ENCODE assay signal across 8 cellular contexts in genomic region chr4:1167244-1167949, GRCh38. TPM values are rescaled to one million over a fixed set of nuclear protein-coding genes. Genes with fewer than 3 reads are reported as not detected.
DNase-seq lines count a peak whose midpoint lies in the region; ATAC-seq and TF ChIP-seq lines count a peak whose summit lies in the region.

No MANE protein-coding gene starts in this region.

- DNase-seq in EL (peak; percentile 89), GM23248 (peak; percentile 93), SHP77 treated with DMSO at 0.1 percent for 48 hours (lab: John Stamatoyannopoulos, UW) (peak; percentile 70), activated gamma-delta T cell treated with Interleukin-2 at 50 U/mL for 16 hours (peak; percentile 85), glomerular endothelial cell (ENCODE audit: extremely low read depth, low read depth, low spot score) (peak; percentile 31), omental fat pad (ENCODE audit: low spot score) (peak; percentile 68), testis (peak; percentile 88)

- H3K4me2 ChIP-seq in GM23248 (ENCODE audit: unreplicated experiment), result peak overlapping the region; percentile 98

- H4K20me1 ChIP-seq in GM23248 (ENCODE audit: insufficient read depth), result no peaks in the 10 kb centered on the region

- H3F3A ChIP-seq in GM23248 (ENCODE audit: insufficient read depth), result no peaks in the 10 kb centered on the region

- in situ Hi-C loops in GM23248 (cut with MboI), result no loop called here

- intact Hi-C loops in testis (cut with DNase I; ENCODE audit: low total_unique reads), result no loop called here

- H3K27ac ChIP-seq in GM23248, result no peak overlapping the region
- H3K27ac ChIP-seq in testis, result peak overlapping the region in 1 of 2 donors; percentile 34

- no peaks in the 10 kb centered on the region for H3K79me2 ChIP-seq in GM23248 (ENCODE audit: insufficient read depth)

- peak overlapping the region; percentile 82 for H3K9ac ChIP-seq in GM23248

- WGBS in GM23248 (ENCODE audit: low coverage in 1 of 2, low lambda C conversion rate in 2 of 2, missing lambda C conversion rate in 2 of 2), 2 experiments, result 6 to 7% methylated on average over 48 to 51 of the region's 51 CpGs
- 8 to 14% methylated on average over 7 to 48 of the region's 51 CpGs for WGBS in testis, 2 donors

- no peaks in the 10 kb centered on the region for H3K36me3 ChIP-seq in GM23248 (ENCODE audit: low read depth)
- H3K36me3 ChIP-seq in testis (ENCODE audit: low read depth, missing control alignments), result no peaks in the 10 kb centered on the region

- peak; percentile 88 for ATAC-seq in omental fat pad (ENCODE audit: low FRiP score)

- H3K9me3 ChIP-seq in GM23248 (ENCODE audit: low read depth), result no peaks in the 10 kb centered on the region
- no peaks in the 10 kb centered on the region for H3K9me3 ChIP-seq in testis

- H2AFZ ChIP-seq in GM23248, result peak overlapping the region; percentile 99

- H3K4me3 ChIP-seq in GM23248 (peak overlapping the region; percentile 87), testis (peak overlapping the region; percentile 49 to 70)

- no peak for TF ChIP-seq POLR2A in testis (IDR thresholded peaks at IDR 0.05)

- TF ChIP-seq CTCF in LNCAP (IDR thresholded peaks at IDR 0.05), result peak; percentile 78
- TF ChIP-seq CTCF in omental fat pad (IDR thresholded peaks at IDR 0.05), result peak in 1 of 3 donors; percentile 60
- TF ChIP-seq CTCF in testis (IDR thresholded peaks at IDR 0.05), result peak; percentile 80 to 94 (median 81)

- no peaks in the 10 kb centered on the region for H3K9me2 ChIP-seq in GM23248 (ENCODE audit: insufficient read depth)

- H3K4me1 ChIP-seq in GM23248 (ENCODE audit: insufficient read depth) (no peaks in the 10 kb centered on the region), testis (peaks cover 9% of the 10 kb centered on the region)

- H3K27me3 ChIP-seq in GM23248 (replicated peaks; ENCODE audit: insufficient read depth), result peaks cover 10% of the 10 kb centered on the region
- no peaks in the 10 kb centered on the region for H3K27me3 ChIP-seq in testis

RNA-seq across cellular contexts. Expression of gene SPON2, which starts 5.0 kb away (rescaled TPM):
- total RNA-seq in GM23248 (2014; rRNA removed; shearing (Covaris generic)), result 3.4 and 6.2 TPM in 2 replicates
- polyA plus RNA-seq in GM23248 (2016; fragmentation: Nextera tagmentation; extraction: Ambion mirVana), result 5.3 and 5.7 TPM in 2 replicates
- total RNA-seq in glomerular endothelial cell, result 4.6 and 5.1 TPM in 2 replicates
- total RNA-seq in omental fat pad, result 10 to 100 TPM; 14.2 to 99.5 (median 30.1) TPM
- total RNA-seq in testis, result 1 to 10 TPM; 5.6 to 7.1 TPM
- 21.4 TPM for polyA plus RNA-seq in testis (ENCODE audit: insufficient read depth, low read depth, low replicate concordance)

RNA-seq across cellular contexts. Expression of gene RNF212, which starts 54.0 kb away (rescaled TPM):
- total RNA-seq in GM23248 (2014; rRNA removed; shearing (Covaris generic)), result 0.51 and 2.5 TPM in 2 replicates
- polyA plus RNA-seq in GM23248 (2016; fragmentation: Nextera tagmentation; extraction: Ambion mirVana) (4.9 and 6.0 TPM in 2 replicates), testis (ENCODE audit: insufficient read depth, low read depth, low replicate concordance) (21.0 TPM)
- total RNA-seq in glomerular endothelial cell (0.29 and 4.9 TPM in 2 replicates), omental fat pad (1 to 10 TPM; 3.4 to 9.3 (median 6.6) TPM), testis (10 to 100 TPM; 33.6 to 40.3 TPM)

Comparison
In these comparisons a context has a peak if more than half of its experiments do, and no peak if none do; other contexts are left out.
1. DNase-seq: peak in every context shown above with its lines; median percentile 93 in GM23248; 89 in EL; 88 in testis; 85 in activated gamma-delta T cell treated with Interleukin-2 at 50 U/mL for 16 hours; 70 in SHP77 treated with DMSO at 0.1 percent for 48 hours; 68 in omental fat pad; 31 in glomerular endothelial cell.